In the genomic region with DNA sequence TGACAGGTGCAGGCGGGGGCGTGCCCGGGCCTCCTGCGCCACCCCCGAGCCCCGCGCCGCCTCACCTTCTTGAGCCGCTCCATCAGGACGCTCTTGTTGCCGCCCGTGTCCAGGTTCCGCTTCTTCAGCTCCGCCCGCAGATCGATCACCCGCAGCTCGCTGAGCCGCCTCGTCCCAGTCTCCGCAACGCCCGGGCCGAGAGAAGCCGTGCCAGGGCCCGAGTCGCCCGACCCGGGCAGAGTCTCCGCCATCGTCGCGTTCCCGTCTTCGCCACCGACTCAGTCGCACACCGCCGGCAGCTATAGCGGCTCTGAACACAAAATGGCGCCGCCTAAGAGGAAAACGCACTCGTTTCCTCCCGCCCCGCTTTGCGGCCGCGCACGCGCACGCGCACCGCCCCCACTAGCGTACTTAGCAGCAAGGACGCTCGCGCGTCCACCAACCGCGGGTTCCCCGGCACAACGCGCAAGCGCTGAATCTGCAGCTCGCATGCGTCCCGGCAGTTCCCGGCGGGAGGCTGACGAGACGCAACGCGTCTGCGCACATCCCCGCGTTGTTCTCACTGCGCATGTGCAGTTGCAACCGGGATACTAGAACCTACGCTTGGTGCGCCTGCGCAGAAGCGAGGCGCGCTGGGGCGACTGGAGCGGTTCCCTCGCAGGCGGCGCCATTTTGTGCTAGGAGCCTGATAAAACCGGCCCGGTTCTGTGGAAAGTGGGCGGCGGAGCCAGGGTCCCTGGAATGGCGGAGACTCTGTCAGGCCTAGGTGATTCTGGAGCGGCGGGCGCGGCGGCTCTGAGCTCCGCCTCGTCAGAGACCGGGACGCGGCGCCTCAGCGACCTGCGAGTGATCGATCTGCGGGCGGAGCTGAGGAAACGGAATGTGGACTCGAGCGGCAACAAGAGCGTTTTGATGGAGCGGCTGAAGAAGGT, we compare ENCODE assay signal across 1 cellular context.
TF ChIP-seq lines count a peak whose summit lies in the region.

A gene (plus strand): TSS at position 619 of the 932 bp plus-strand sequence. CDS start 123 bp downstream, at position 742.
A gene (minus strand): TSS at position 312 of the 932 bp plus-strand sequence. CDS start 61 bp downstream, at position 251.

TF ChIP-seq in HEK293, 187 proteins besides CTCF, POLR2A, EP300 and RAD21 (continued from another document and continues in another):
- TF ChIP-seq, protein P1, sequence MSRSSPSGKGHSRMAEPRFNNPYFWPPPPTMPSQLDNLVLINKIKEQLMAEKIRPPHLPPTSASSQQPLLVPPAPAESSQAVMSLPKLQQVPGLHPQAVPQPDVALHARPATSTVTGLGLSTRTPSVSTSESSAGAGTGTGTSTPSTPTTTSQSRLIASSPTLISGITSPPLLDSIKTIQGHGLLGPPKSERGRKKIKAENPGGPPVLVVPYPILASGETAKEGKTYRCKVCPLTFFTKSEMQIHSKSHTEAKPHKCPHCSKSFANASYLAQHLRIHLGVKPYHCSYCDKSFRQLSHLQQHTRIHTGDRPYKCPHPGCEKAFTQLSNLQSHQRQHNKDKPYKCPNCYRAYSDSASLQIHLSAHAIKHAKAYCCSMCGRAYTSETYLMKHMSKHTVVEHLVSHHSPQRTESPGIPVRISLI (tag by site-specific recombination; IDR thresholded peaks at IDR 0.05): no peak
- TF ChIP-seq ZNF140 (tag by site-specific recombination; IDR thresholded peaks at IDR 0.05) (no peak), ZNF157 (tag by site-specific recombination; IDR thresholded peaks at IDR 0.05) (no peak), ZNF777 (tag by site-specific recombination; IDR thresholded peaks at IDR 0.05; ENCODE audit: borderline replicate concordance) (no peak), ZNF596 (tag by site-specific recombination; IDR thresholded peaks at IDR 0.05) (no peak), ZNF23 (tag by site-specific recombination; IDR thresholded peaks at IDR 0.05; ENCODE audit: borderline replicate concordance) (no peak), HOXA7 (CRISPR knock-in tag; IDR thresholded peaks at IDR 0.05; ENCODE audit: borderline replicate concordance) (no peak), ZNF501 (tag by site-specific recombination; IDR thresholded peaks at IDR 0.05) (0 out of 2 replicates have a peak, but pooled peaks have one; percentile 10), ZNF510 (tag by site-specific recombination; IDR thresholded peaks at IDR 0.05; ENCODE audit: insufficient replicate concordance) (no peak), ZNF610 (tag by site-specific recombination; IDR thresholded peaks at IDR 0.05; ENCODE audit: borderline replicate concordance) (peak; percentile 78; the same call in 1 of the 2 replicates), SCRT1 (tag by site-specific recombination; IDR thresholded peaks at IDR 0.05; ENCODE audit: borderline replicate concordance) (no peak), ZNF658 (tag by site-specific recombination; IDR thresholded peaks at IDR 0.05) (no peak), ZFHX2 (tag by site-specific recombination; conservative IDR thresholded peaks at IDR 0.05) (peak; percentile 37), ZBTB7A (tag by site-specific recombination; IDR thresholded peaks at IDR 0.05; ENCODE audit: low read depth) (no peak), ZNF184 (tag by site-specific recombination; IDR thresholded peaks at IDR 0.05) (no peak), KLF7 (tag by site-specific recombination; IDR thresholded peaks at IDR 0.05; ENCODE audit: borderline replicate concordance) (no peak), ZBTB8A (tag by site-specific recombination; IDR thresholded peaks at IDR 0.05) (no peak), ZBTB48 (tag by site-specific recombination; IDR thresholded peaks at IDR 0.05) (no peak), ZNF16 (tag by site-specific recombination; IDR thresholded peaks at IDR 0.05; ENCODE audit: low read depth) (no peak), SP2 (tag by site-specific recombination; IDR thresholded peaks at IDR 0.05) (peak; percentile 80), ZSCAN16 (tag by site-specific recombination; IDR thresholded peaks at IDR 0.05) (no peak), ZNF335 (tag by site-specific recombination; conservative IDR thresholded peaks at IDR 0.05) (peak; percentile 73; the same call in 1 of the 2 replicates), ZNF302 (tag by site-specific recombination; IDR thresholded peaks at IDR 0.05; ENCODE audit: low read depth) (no peak), GFI1B (tag by site-specific recombination; IDR thresholded peaks at IDR 0.05) (no peak), ZNF514 (tag by site-specific recombination; IDR thresholded peaks at IDR 0.05) (no peak), ZNF214 (tag by site-specific recombination; IDR thresholded peaks at IDR 0.05; ENCODE audit: borderline replicate concordance) (no peak), ZNF423 (tag by site-specific recombination; IDR thresholded peaks at IDR 0.05) (no peak), ZNF561 (tag by site-specific recombination; IDR thresholded peaks at IDR 0.05; ENCODE audit: borderline replicate concordance) (no peak), ZFP41 (tag by site-specific recombination; IDR thresholded peaks at IDR 0.05; ENCODE audit: borderline replicate concordance) (no peak), ZNF768 (tag by site-specific recombination; IDR thresholded peaks at IDR 0.05) (no peak), YY1 (tag by site-specific recombination; IDR thresholded peaks at IDR 0.05) (peak; percentile 76), ZNF654 (tag by site-specific recombination; IDR thresholded peaks at IDR 0.05; ENCODE audit: low read depth) (no peak), ZNF792 (tag by site-specific recombination; IDR thresholded peaks at IDR 0.05) (peak; percentile 43; the same call in 1 of the 2 replicates), ZNF791 (tag by site-specific recombination; IDR thresholded peaks at IDR 0.05) (no peak), ZNF670 (tag by site-specific recombination; IDR thresholded peaks at IDR 0.05; ENCODE audit: low read depth) (no peak)
- TF ChIP-seq, protein P2, sequence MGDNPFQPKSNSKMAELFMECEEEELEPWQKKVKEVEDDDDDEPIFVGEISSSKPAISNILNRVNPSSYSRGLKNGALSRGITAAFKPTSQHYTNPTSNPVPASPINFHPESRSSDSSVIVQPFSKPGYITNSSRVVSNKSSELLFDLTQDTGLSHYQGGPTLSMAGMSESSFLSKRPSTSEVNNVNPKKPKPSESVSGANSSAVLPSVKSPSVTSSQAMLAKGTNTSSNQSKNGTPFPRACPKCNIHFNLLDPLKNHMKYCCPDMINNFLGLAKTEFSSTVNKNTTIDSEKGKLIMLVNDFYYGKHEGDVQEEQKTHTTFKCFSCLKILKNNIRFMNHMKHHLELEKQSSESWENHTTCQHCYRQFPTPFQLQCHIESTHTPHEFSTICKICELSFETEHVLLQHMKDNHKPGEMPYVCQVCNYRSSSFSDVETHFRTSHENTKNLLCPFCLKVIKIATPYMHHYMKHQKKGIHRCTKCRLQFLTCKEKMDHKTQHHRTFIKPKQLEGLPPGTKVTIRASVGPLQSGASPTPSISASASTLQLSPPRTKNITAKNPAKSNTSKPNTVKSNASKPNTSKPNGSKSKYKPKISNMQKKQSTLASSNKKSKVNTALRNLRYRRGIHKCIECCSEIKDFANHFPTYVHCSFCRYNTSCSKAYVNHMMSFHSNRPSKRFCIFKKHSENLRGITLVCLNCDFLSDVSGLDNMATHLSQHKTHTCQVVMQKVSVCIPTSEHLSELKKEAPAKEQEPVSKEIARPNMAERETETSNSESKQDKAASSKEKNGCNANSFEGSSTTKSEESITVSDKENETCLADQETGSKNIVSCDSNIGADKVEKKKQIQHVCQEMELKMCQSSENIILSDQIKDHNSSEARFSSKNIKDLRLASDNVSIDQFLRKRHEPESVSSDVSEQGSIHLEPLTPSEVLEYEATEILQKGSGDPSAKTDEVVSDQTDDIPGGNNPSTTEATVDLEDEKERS (tag by site-specific recombination; IDR thresholded peaks at IDR 0.05): no peak
- TF ChIP-seq, protein P3, sequence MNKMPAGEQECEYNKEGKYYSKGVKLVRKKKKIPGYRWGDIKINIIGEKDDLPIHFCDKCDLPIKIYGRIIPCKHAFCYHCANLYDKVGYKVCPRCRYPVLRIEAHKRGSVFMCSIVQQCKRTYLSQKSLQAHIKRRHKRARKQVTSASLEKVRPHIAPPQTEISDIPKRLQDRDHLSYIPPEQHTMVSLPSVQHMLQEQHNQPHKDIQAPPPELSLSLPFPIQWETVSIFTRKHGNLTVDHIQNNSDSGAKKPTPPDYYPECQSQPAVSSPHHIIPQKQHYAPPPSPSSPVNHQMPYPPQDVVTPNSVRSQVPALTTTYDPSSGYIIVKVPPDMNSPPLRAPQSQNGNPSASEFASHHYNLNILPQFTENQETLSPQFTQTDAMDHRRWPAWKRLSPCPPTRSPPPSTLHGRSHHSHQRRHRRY (tag by site-specific recombination; IDR thresholded peaks at IDR 0.05): no peak
- TF ChIP-seq, protein P4, sequence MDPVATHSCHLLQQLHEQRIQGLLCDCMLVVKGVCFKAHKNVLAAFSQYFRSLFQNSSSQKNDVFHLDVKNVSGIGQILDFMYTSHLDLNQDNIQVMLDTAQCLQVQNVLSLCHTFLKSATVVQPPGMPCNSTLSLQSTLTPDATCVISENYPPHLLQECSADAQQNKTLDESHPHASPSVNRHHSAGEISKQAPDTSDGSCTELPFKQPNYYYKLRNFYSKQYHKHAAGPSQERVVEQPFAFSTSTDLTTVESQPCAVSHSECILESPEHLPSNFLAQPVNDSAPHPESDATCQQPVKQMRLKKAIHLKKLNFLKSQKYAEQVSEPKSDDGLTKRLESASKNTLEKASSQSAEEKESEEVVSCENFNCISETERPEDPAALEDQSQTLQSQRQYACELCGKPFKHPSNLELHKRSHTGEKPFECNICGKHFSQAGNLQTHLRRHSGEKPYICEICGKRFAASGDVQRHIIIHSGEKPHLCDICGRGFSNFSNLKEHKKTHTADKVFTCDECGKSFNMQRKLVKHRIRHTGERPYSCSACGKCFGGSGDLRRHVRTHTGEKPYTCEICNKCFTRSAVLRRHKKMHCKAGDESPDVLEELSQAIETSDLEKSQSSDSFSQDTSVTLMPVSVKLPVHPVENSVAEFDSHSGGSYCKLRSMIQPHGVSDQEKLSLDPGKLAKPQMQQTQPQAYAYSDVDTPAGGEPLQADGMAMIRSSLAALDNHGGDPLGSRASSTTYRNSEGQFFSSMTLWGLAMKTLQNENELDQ (tag by site-specific recombination; IDR thresholded peaks at IDR 0.05; ENCODE audit: low read depth): no peak
- TF ChIP-seq, protein P5, sequence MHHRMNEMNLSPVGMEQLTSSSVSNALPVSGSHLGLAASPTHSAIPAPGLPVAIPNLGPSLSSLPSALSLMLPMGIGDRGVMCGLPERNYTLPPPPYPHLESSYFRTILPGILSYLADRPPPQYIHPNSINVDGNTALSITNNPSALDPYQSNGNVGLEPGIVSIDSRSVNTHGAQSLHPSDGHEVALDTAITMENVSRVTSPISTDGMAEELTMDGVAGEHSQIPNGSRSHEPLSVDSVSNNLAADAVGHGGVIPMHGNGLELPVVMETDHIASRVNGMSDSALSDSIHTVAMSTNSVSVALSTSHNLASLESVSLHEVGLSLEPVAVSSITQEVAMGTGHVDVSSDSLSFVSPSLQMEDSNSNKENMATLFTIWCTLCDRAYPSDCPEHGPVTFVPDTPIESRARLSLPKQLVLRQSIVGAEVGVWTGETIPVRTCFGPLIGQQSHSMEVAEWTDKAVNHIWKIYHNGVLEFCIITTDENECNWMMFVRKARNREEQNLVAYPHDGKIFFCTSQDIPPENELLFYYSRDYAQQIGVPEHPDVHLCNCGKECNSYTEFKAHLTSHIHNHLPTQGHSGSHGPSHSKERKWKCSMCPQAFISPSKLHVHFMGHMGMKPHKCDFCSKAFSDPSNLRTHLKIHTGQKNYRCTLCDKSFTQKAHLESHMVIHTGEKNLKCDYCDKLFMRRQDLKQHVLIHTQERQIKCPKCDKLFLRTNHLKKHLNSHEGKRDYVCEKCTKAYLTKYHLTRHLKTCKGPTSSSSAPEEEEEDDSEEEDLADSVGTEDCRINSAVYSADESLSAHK (tag by site-specific recombination; IDR thresholded peaks at IDR 0.05): 0 out of 2 replicates have a peak, but pooled peaks have one; percentile 7
- TF ChIP-seq, protein P6, sequence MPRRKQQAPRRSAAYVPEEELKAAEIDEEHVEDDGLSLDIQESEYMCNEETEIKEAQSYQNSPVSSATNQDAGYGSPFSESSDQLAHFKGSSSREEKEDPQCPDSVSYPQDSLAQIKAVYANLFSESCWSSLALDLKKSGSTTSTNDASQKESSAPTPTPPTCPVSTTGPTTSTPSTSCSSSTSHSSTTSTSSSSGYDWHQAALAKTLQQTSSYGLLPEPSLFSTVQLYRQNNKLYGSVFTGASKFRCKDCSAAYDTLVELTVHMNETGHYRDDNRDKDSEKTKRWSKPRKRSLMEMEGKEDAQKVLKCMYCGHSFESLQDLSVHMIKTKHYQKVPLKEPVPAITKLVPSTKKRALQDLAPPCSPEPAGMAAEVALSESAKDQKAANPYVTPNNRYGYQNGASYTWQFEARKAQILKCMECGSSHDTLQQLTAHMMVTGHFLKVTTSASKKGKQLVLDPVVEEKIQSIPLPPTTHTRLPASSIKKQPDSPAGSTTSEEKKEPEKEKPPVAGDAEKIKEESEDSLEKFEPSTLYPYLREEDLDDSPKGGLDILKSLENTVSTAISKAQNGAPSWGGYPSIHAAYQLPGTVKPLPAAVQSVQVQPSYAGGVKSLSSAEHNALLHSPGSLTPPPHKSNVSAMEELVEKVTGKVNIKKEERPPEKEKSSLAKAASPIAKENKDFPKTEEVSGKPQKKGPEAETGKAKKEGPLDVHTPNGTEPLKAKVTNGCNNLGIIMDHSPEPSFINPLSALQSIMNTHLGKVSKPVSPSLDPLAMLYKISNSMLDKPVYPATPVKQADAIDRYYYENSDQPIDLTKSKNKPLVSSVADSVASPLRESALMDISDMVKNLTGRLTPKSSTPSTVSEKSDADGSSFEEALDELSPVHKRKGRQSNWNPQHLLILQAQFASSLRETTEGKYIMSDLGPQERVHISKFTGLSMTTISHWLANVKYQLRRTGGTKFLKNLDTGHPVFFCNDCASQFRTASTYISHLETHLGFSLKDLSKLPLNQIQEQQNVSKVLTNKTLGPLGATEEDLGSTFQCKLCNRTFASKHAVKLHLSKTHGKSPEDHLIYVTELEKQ (tag by site-specific recombination; IDR thresholded peaks at IDR 0.05; ENCODE audit: borderline replicate concordance): no peak
- TF ChIP-seq, protein P7, sequence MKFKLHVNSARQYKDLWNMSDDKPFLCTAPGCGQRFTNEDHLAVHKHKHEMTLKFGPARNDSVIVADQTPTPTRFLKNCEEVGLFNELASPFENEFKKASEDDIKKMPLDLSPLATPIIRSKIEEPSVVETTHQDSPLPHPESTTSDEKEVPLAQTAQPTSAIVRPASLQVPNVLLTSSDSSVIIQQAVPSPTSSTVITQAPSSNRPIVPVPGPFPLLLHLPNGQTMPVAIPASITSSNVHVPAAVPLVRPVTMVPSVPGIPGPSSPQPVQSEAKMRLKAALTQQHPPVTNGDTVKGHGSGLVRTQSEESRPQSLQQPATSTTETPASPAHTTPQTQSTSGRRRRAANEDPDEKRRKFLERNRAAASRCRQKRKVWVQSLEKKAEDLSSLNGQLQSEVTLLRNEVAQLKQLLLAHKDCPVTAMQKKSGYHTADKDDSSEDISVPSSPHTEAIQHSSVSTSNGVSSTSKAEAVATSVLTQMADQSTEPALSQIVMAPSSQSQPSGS (tag by site-specific recombination; IDR thresholded peaks at IDR 0.05; ENCODE audit: low read depth): no peak
